In genomic region chr12:121373748-121374147, GRCh38 we compare ENCODE assay signal across 5 cellular contexts.
"Had no signal": no experiment of that assay in that cellular context is flagged by ENCODE, and none has a peak within 500 bp of the region (broad histone marks: within the 10 kb centered on the region; RNA-seq: fewer than 3 reads in every experiment).

No MANE protein-coding gene starts in this region.

- ATAC-seq: GM23338, HepG2 had no signal

- DNase-seq: H9, HCEC 1CT had no signal

- H3K4me1 Mint-ChIP-seq: GM23338, H9, IgD-negative memory B cell had no signal

- H3K27ac Mint-ChIP-seq: GM23338, H9, IgD-negative memory B cell had no signal

- H3K4me3 Mint-ChIP-seq: GM23338, H9, IgD-negative memory B cell had no signal
